ENCODE assay signal across 32 cellular contexts in the genomic region with DNA sequence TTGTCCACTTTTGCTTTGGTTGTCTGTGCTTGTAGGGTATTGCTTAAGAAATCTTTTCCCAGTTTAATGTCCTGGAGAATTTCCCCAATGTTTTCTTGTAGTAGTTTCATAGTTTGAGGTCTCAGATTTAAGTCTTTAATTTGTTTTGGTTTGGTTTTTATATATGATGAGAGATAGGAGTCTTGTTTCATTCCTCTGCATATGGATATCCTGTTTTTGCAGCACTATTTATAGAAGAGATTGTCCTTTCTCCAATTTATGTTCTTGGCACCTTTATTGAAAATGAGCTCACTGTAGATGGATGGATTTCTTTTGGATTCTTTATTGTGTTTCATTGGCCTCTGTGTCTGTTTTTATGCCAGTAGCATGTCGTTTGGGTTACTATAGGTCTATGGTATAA. TPM values are rescaled to one million over a fixed set of nuclear protein-coding genes. Genes with fewer than 3 reads are reported as not detected.
"Had no signal": no experiment of that assay in that cellular context is flagged by ENCODE, and none has a peak within 500 bp of the region (broad histone marks: within the 10 kb centered on the region; RNA-seq: fewer than 3 reads in every experiment).

No MANE protein-coding gene starts in this region.

- H3K4me2 ChIP-seq: neural progenitor cell, smooth muscle cell had no signal

- H3K27me3 ChIP-seq: neural progenitor cell, neutrophil, ovary, right atrium auricular region, right lobe of liver, stomach, testis, thyroid gland, transverse colon, upper lobe of left lung, vagina had no signal

- H3K4me1 Mint-ChIP-seq: naive B cell; natural killer cell; nephron progenitor cell; neural progenitor cell; stimulated activated naive B cell treated with anti-CD40 and anti-IgM and Interleukin-4, amounts not matched to agents 10 μg/mL and 1 μg/mL and 100 μg/mL, for 72 hours had no signal

- H3K4me1 ChIP-seq: left ventricle myocardium inferior, neural progenitor cell, right atrium auricular region, right lobe of liver, stomach, testis, thyroid gland, transverse colon, upper lobe of left lung had no signal

- H3K36me3 Mint-ChIP-seq: mesothelial cell of epicardium; naive B cell; natural killer cell; neural progenitor cell; stimulated activated naive B cell treated with anti-CD40 and anti-IgM and Interleukin-4, amounts not matched to agents 10 μg/mL and 1 μg/mL and 100 μg/mL, for 72 hours had no signal

- DNase-seq: islet precursor cell; left ventricle myocardium inferior; mesendoderm; naive B cell; natural killer cell; nephron progenitor cell; occipital lobe; ovary; right lobe of liver; stimulated activated CD4-positive, alpha-beta T cell treated with anti-CD3 and anti-CD28 coated beads, Interleukin-1b, Interleukin-23, amount 100 ng/mL, for 48 hours; stimulated activated CD4-positive, alpha-beta T cell treated with anti-CD3 and anti-CD28 coated beads, Interleukin-2, amount 100 ng/mL, for 48 hours; stimulated activated naive B cell treated with anti-CD40 and anti-IgM and Interleukin-4, amounts not matched to agents 10 μg/mL and 1 μg/mL and 100 μg/mL, for 72 hours; stimulated activated naive CD8-positive, alpha-beta T cell treated with anti-CD3 and anti-CD28 coated beads, Interleukin-15, Interleukin-2, amounts not matched to agents 100 U/mL and 50 U/mL, for 24 hours; stomach; testis; thyroid gland; transverse colon; upper lobe of left lung had no signal

- H3K9me3 ChIP-seq: left ventricle myocardium inferior, neutrophil, ovary, right atrium auricular region, right lobe of liver, stomach, testis, thyroid gland, transverse colon, upper lobe of left lung, vagina had no signal

- H3K9ac ChIP-seq: neural progenitor cell had no signal

- H3K4me3 ChIP-seq: left ventricle myocardium inferior, lung, neural progenitor cell, ovary, right atrium auricular region, right lobe of liver, smooth muscle cell, stomach, testis, thyroid gland, transverse colon, upper lobe of left lung, vagina had no signal

- H3K36me3 ChIP-seq: neural progenitor cell, neutrophil, ovary, right lobe of liver, thyroid gland, transverse colon had no signal

- H3K4me3 Mint-ChIP-seq: mesothelial cell of epicardium; naive B cell; natural killer cell; nephron progenitor cell; neural progenitor cell; stimulated activated naive B cell treated with anti-CD40 and anti-IgM and Interleukin-4, amounts not matched to agents 10 μg/mL and 1 μg/mL and 100 μg/mL, for 72 hours had no signal

- H3K27ac Mint-ChIP-seq: mesothelial cell of epicardium; naive B cell; natural killer cell; nephron progenitor cell; neural progenitor cell; progenitor cell of endocrine pancreas; stimulated activated naive B cell treated with anti-CD40 and anti-IgM and Interleukin-4, amounts not matched to agents 10 μg/mL and 1 μg/mL and 100 μg/mL, for 72 hours had no signal

- H3K27ac ChIP-seq: left ventricle myocardium inferior, neural progenitor cell, neutrophil, ovary, right atrium auricular region, right lobe of liver, stomach, testis, thyroid gland, transverse colon, upper lobe of left lung, vagina had no signal

- H2AFZ ChIP-seq: neural progenitor cell had no signal

- H3K9me3 Mint-ChIP-seq: mesothelial cell of epicardium; natural killer cell; nephron progenitor cell; neural progenitor cell; stimulated activated naive B cell treated with anti-CD40 and anti-IgM and Interleukin-4, amounts not matched to agents 10 μg/mL and 1 μg/mL and 100 μg/mL, for 72 hours had no signal

RNA-seq across cellular contexts. Expression of a gene that starts 20.2 kb away (rescaled TPM):
- total RNA-seq: kidney epithelial cell, mesothelial cell of epicardium, mononuclear cell, natural killer cell, occipital lobe, progenitor cell of endocrine pancreas, renal cortical epithelial cell had no signal

RNA-seq across cellular contexts. Expression of a gene that starts 30.1 kb away (rescaled TPM):
- total RNA-seq: kidney epithelial cell, mononuclear cell, natural killer cell had no signal

RNA-seq across cellular contexts. Expression of a gene that starts 31.6 kb away (rescaled TPM):
- total RNA-seq: kidney epithelial cell, left ventricle myocardium inferior, lung, mesothelial cell of epicardium, mononuclear cell, natural killer cell, occipital lobe, ovary, progenitor cell of endocrine pancreas, pulmonary artery endothelial cell, renal cortical epithelial cell, right atrium auricular region, right lobe of liver, skeletal muscle tissue, stomach, testis, thyroid gland, transverse colon, upper lobe of left lung, urinary bladder had no signal
